11 cellular contexts compared by ENCODE assay signal in the genomic region with DNA sequence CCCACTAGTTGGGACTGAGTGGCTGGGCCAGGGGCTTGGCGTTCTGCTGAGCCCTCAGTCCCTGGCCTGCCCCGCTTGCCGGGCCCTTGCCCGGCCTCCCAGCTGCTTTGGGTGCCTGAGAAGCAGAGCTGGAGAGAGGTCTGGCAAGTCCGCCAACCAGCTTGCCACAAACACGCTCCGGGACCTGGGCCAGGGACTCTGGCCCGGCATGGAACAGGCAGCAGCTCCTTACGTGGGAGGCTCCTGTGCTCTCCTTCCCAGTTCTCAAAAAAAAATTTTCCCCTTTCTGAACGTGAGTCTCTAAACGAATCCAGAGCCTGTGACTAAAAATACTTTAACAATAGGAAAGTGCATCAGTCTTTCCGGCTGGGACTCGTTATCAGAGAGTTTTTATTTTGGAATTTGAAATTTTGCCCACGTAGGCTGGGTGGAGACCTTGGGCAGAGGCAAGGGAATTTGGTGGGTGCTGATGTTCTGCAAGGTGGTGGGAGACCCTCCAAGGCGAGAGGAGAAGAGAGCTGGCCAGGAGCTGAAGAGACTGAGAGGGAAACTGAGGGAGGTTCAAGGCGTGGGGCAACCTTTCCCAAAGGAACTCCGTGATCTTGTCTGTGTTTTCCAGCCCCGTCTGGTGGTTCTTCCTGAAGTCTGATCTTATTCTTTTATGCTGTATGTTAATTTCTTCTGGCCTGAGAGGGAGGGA. TPM values are rescaled to one million over a fixed set of nuclear protein-coding genes. Genes with fewer than 3 reads are reported as not detected.
DNase-seq lines count a peak whose midpoint lies in the region; ATAC-seq and TF ChIP-seq lines count a peak whose summit lies in the region.
"Had no signal": no experiment of that assay in that cellular context is flagged by ENCODE, and none has a peak within 500 bp of the region (broad histone marks: within the 10 kb centered on the region; RNA-seq: fewer than 3 reads in every experiment).

No MANE protein-coding gene starts in this region.

- H3K4me1 Mint-ChIP-seq in CD4-positive, alpha-beta memory T cell, result peaks cover 11 to 34% (median 17%) of the 10 kb centered on the region in 4 donors
- H3K4me1 Mint-ChIP-seq in activated CD4-positive, alpha-beta memory T cell treated with anti-CD3 and anti-CD28 coated beads, Interleukin-2, amount 10 ng/mL, durations not matched to agents 7 days and 5 days, result peaks cover 35% of the 10 kb centered on the region

- H3K4me1 ChIP-seq in OCI-LY7 (ENCODE audit: insufficient read depth, low read length, poor library complexity, severe bottlenecking), result peaks cover 46% of the 10 kb centered on the region
- H3K4me1 ChIP-seq in CD4-positive, alpha-beta memory T cell (ENCODE audit: insufficient read depth, low read length), result peaks cover 16% of the 10 kb centered on the region

- H3K79me2 ChIP-seq in OCI-LY7 (ENCODE audit: insufficient read depth, low read depth, low read length), result peaks cover 11% of the 10 kb centered on the region; the same call in 1 of the 2 replicates

- CTCF ChIA-PET in OCI-LY7 (lab: Charles Lee; ENCODE audit: unreplicated experiment), result interaction anchor here (1.8 kb wide), 1 partner anchor 19 kb away, joined by 4 read pairs; no protein-coding TSS in a partner anchor
- CTCF ChIA-PET in CD4-positive, alpha-beta memory T cell (lab: Charles Lee; ENCODE audit: partially characterized antibody), result interaction anchor here (1.4 to 11.2 kb wide), 3 partner anchors 11 to 40 kb away, joined by 3 to 89 read pairs (median 5); no protein-coding TSS in a partner anchor
- CTCF ChIA-PET in activated CD4-positive, alpha-beta memory T cell treated with anti-CD3 and anti-CD28 coated beads, Interleukin-2, amount 10 ng/mL, durations not matched to agents 7 days and 5 days (lab: Charles Lee), result interaction anchor here (0.9 to 4.8 kb wide), 5 partner anchors 12 to 26 kb away, joined by 3 to 33 read pairs (median 3); partner anchors contain the start of gene ATG101

- no peak for TF ChIP-seq CTCF in OCI-LY7 (conservative IDR thresholded peaks at IDR 0.05; ENCODE audit: low read length)

- H3K36me3 ChIP-seq in OCI-LY7 (ENCODE audit: insufficient read depth, low read length), result peaks cover 35% of the 10 kb centered on the region; the same call in 1 of the 2 replicates
- H3K36me3 ChIP-seq in CD4-positive, alpha-beta memory T cell (ENCODE audit: insufficient read depth, low read length), result no peaks in the 10 kb centered on the region

- no peaks in the 10 kb centered on the region for H3K9me3 ChIP-seq in OCI-LY7 (ENCODE audit: low read length)
- H3K9me3 ChIP-seq in CD4-positive, alpha-beta memory T cell (ENCODE audit: control insufficient read depth in 1 of 2, low read length in 2 of 2), result no peaks in the 10 kb centered on the region

- no peak overlapping the region for H2AFZ ChIP-seq in OCI-LY7 (ENCODE audit: low read length)
- H2AFZ ChIP-seq: PC-9 had no signal

- intact Hi-C loops in sciatic nerve (cut with DNase I), result no loop called here
- intact Hi-C loops in OCI-LY7 (cut with micrococcal nuclease; ENCODE audit: unreplicated experiment), result no loop called here
- intact Hi-C loops in CD4-positive, alpha-beta memory T cell (cut with micrococcal nuclease), result no loop called here

- H3K27me3 ChIP-seq in CD4-positive, alpha-beta memory T cell (ENCODE audit: insufficient read depth, low read length), result no peaks in the 10 kb centered on the region

- no peak overlapping the region for H3K27ac Mint-ChIP-seq in CD4-positive, alpha-beta memory T cell
- H3K27ac Mint-ChIP-seq in activated CD4-positive, alpha-beta memory T cell treated with anti-CD3 and anti-CD28 coated beads, Interleukin-2, amount 10 ng/mL, durations not matched to agents 7 days and 5 days, result no peak overlapping the region

- H3K27me3 Mint-ChIP-seq in CD4-positive, alpha-beta memory T cell, result no peaks in the 10 kb centered on the region
- peaks cover 4% of the 10 kb centered on the region for H3K27me3 Mint-ChIP-seq in activated CD4-positive, alpha-beta memory T cell treated with anti-CD3 and anti-CD28 coated beads, Interleukin-2, amount 10 ng/mL, durations not matched to agents 7 days and 5 days

- peak in 9 of 14 donors; percentile 30 to 86 (median 41) for DNase-seq in C1 segment of cervical spinal cord (lab: John Stamatoyannopoulos, UW)
- DNase-seq in caudate nucleus (lab: John Stamatoyannopoulos, UW), result peak in 44 of 61 donors; percentile 4 to 84 (median 51)
- peak in 35 of 51 donors; percentile 22 to 86 (median 61) for DNase-seq in hypothalamus (lab: John Stamatoyannopoulos, UW)
- peak; percentile 85 for DNase-seq in sciatic nerve (ENCODE audit: low spot score)
- no peak for DNase-seq in SK-N-DZ (ENCODE audit: low spot score)
- no peak for DNase-seq in OCI-LY7 (ENCODE audit: low spot score)
- DNase-seq in CD4-positive, alpha-beta memory T cell, result no peak
- DNase-seq in activated CD4-positive, alpha-beta memory T cell treated with anti-CD3 and anti-CD28 coated beads, Interleukin-2, amount 10 ng/mL, durations not matched to agents 7 days and 5 days, result no peak
- DNase-seq: Karpas-422 had no signal

- H3K4me3 Mint-ChIP-seq in CD4-positive, alpha-beta memory T cell, result no peak overlapping the region
- no peak overlapping the region for H3K4me3 Mint-ChIP-seq in activated CD4-positive, alpha-beta memory T cell treated with anti-CD3 and anti-CD28 coated beads, Interleukin-2, amount 10 ng/mL, durations not matched to agents 7 days and 5 days

- peak; percentile 78 for ATAC-seq in sciatic nerve

- H3K27ac ChIP-seq in caudate nucleus (ENCODE audit: low read depth, low read length) (peak overlapping the region; percentile 82), OCI-LY7 (ENCODE audit: low read depth, low read length, poor library complexity, severe bottlenecking) (no peak overlapping the region)
- no peak overlapping the region for H3K27ac ChIP-seq in CD4-positive, alpha-beta memory T cell (ENCODE audit: low read depth, low read length)
- H3K27ac ChIP-seq: PC-9 had no signal

- H3K9me2 ChIP-seq in OCI-LY7 (ENCODE audit: insufficient read depth, low read length), result no peaks in the 10 kb centered on the region

- POLR2A ChIA-PET in OCI-LY7 (lab: Charles Lee), result interaction anchor here (1.0 to 1.7 kb wide), 2 partner anchors 11 to 32 kb away, joined by 3 to 5 read pairs; no protein-coding TSS in a partner anchor
- POLR2A ChIA-PET in CD4-positive, alpha-beta memory T cell (lab: Charles Lee; ENCODE audit: partially characterized antibody), result interaction anchor here (1.6 kb wide), 1 partner anchor 26 kb away, joined by 3 read pairs; the partner anchor contains the start of gene ATG101
- POLR2A ChIA-PET in activated CD4-positive, alpha-beta memory T cell treated with anti-CD3 and anti-CD28 coated beads, Interleukin-2, amount 10 ng/mL, durations not matched to agents 7 days and 5 days (lab: Charles Lee), result interaction anchor here (1.1 to 2.3 kb wide), 3 partner anchors 12 to 24 kb away, joined by 3 to 8 read pairs (median 3); no protein-coding TSS in a partner anchor

- no peak overlapping the region for H3K4me3 ChIP-seq in OCI-LY7 (ENCODE audit: low read depth, low read length, poor library complexity, severe bottlenecking)
- no peak overlapping the region for H3K4me3 ChIP-seq in CD4-positive, alpha-beta memory T cell (ENCODE audit: low read length in 2 of 2)
- H3K4me3 ChIP-seq: PC-9 had no signal

- no peaks in the 10 kb centered on the region for H3K36me3 Mint-ChIP-seq in CD4-positive, alpha-beta memory T cell
- no peaks in the 10 kb centered on the region for H3K36me3 Mint-ChIP-seq in activated CD4-positive, alpha-beta memory T cell treated with anti-CD3 and anti-CD28 coated beads, Interleukin-2, amount 10 ng/mL, durations not matched to agents 7 days and 5 days (ENCODE audit: low read depth)

- no peak overlapping the region for H3K4me2 ChIP-seq in OCI-LY7 (ENCODE audit: low read length)
- H3K4me2 ChIP-seq: PC-9 had no signal

- BruUV-seq in OCI-LY7 (replicated peaks; lab: Mats Ljungman, UMichigan), result no TSS peak

- no peaks in the 10 kb centered on the region for H4K20me1 ChIP-seq in OCI-LY7 (ENCODE audit: insufficient read depth, low read length)

- H3K9me3 Mint-ChIP-seq in CD4-positive, alpha-beta memory T cell, result no peaks in the 10 kb centered on the region
- H3K9me3 Mint-ChIP-seq in activated CD4-positive, alpha-beta memory T cell treated with anti-CD3 and anti-CD28 coated beads, Interleukin-2, amount 10 ng/mL, durations not matched to agents 7 days and 5 days, result no peaks in the 10 kb centered on the region

RNA-seq across cellular contexts. Expression of gene NR4A1, which starts 6.8 kb away (rescaled TPM):
- total RNA-seq in sciatic nerve (688 TPM), OCI-LY7 (2022) (28.1 and 29.0 TPM in 2 replicates)
- polyA plus RNA-seq in SK-N-DZ (2014; cell fraction: cytosol; rRNA removed), result 14.7 and 19.6 TPM in 2 replicates
- polyA plus RNA-seq in SK-N-DZ (2014; cell fraction: nucleus; rRNA removed), result 16.8 and 20.0 TPM in 2 replicates
- 25.3 and 29.3 TPM in 2 replicates for total RNA-seq in OCI-LY7 (2014; rRNA removed; shearing (Covaris generic))
- total RNA-seq in CD4-positive, alpha-beta memory T cell, result 1 to 10 TPM; 1.1 to 1.3 TPM
- 1 to 10 TPM; 1.2 to 1.3 TPM for polyA plus RNA-seq in CD4-positive, alpha-beta memory T cell
- total RNA-seq in activated CD4-positive, alpha-beta memory T cell treated with anti-CD3 and anti-CD28 coated beads, Interleukin-2, amount 10 ng/mL, durations not matched to agents 7 days and 5 days, result 10 to 100 TPM; 10.0 to 10.5 TPM

RNA-seq across cellular contexts. Expression of gene ATG101, which starts 25.3 kb away (rescaled TPM):
- total RNA-seq in sciatic nerve (28.2 TPM), OCI-LY7 (2022) (30.7 and 38.0 TPM in 2 replicates)
- polyA plus RNA-seq in SK-N-DZ (2014; cell fraction: cytosol; rRNA removed), result 57.9 and 64.7 TPM in 2 replicates
- polyA plus RNA-seq in SK-N-DZ (2014; cell fraction: nucleus; rRNA removed), result 40.6 and 41.2 TPM in 2 replicates
- 53.9 and 65.5 TPM in 2 replicates for total RNA-seq in OCI-LY7 (2014; rRNA removed; shearing (Covaris generic))
- total RNA-seq in CD4-positive, alpha-beta memory T cell, result 10 to 100 TPM; 24.4 to 27.0 TPM
- polyA plus RNA-seq in CD4-positive, alpha-beta memory T cell, result 10 to 100 TPM; 22.2 to 27.1 TPM
- 10 to 100 TPM; 30.5 to 30.8 TPM for total RNA-seq in activated CD4-positive, alpha-beta memory T cell treated with anti-CD3 and anti-CD28 coated beads, Interleukin-2, amount 10 ng/mL, durations not matched to agents 7 days and 5 days

RNA-seq across cellular contexts. Expression of gene SMIM41, which starts 35.1 kb away (rescaled TPM):
- total RNA-seq in sciatic nerve, result 12.4 TPM
- not detected in 2 replicates for polyA plus RNA-seq in SK-N-DZ (2014; cell fraction: cytosol; rRNA removed)
- not detected in 2 replicates for polyA plus RNA-seq in SK-N-DZ (2014; cell fraction: nucleus; rRNA removed)
- total RNA-seq in OCI-LY7 (2014; rRNA removed; shearing (Covaris generic)), result not detected in 2 replicates
- total RNA-seq in OCI-LY7 (2022), result not detected in 2 replicates
- not detected for total RNA-seq in CD4-positive, alpha-beta memory T cell
- not detected for polyA plus RNA-seq in CD4-positive, alpha-beta memory T cell
- total RNA-seq in activated CD4-positive, alpha-beta memory T cell treated with anti-CD3 and anti-CD28 coated beads, Interleukin-2, amount 10 ng/mL, durations not matched to agents 7 days and 5 days, result not detected
- total RNA-seq: activated CD8-positive, alpha-beta memory T cell treated with anti-CD3 and anti-CD28 coated beads for 36 hours; PC-9 had no signal

RNA-seq across cellular contexts. Expression of gene TAMALIN, which starts 37.7 kb away (rescaled TPM):
- total RNA-seq in sciatic nerve (124 TPM), OCI-LY7 (2022) (0.89 and 1.3 TPM in 2 replicates)
- 13.6 and 121 TPM in 2 replicates for polyA plus RNA-seq in SK-N-DZ (2014; cell fraction: cytosol; rRNA removed)
- polyA plus RNA-seq in SK-N-DZ (2014; cell fraction: nucleus; rRNA removed), result 24.1 and 50.0 TPM in 2 replicates
- 0.41 and 0.66 TPM in 2 replicates for total RNA-seq in OCI-LY7 (2014; rRNA removed; shearing (Covaris generic))
- total RNA-seq in CD4-positive, alpha-beta memory T cell, result 10 to 100 TPM; 30.5 to 31.7 TPM
- 1 to 10 TPM; 1.2 to 5.3 TPM for polyA plus RNA-seq in CD4-positive, alpha-beta memory T cell
- 1 to 10 TPM; 5.8 to 7.4 TPM for total RNA-seq in activated CD4-positive, alpha-beta memory T cell treated with anti-CD3 and anti-CD28 coated beads, Interleukin-2, amount 10 ng/mL, durations not matched to agents 7 days and 5 days
- total RNA-seq: PC-9 had no signal

Comparison
In these comparisons a context has a peak if more than half of its experiments do, and no peak if none do; other contexts are left out.
1. DNase-seq: peak in C1 segment of cervical spinal cord (9 of 14), caudate nucleus (44 of 61), hypothalamus (35 of 51) and sciatic nerve (single experiment); none in SK-N-DZ (single experiment), OCI-LY7 (single experiment), CD4-positive, alpha-beta memory T cell (0 of 5) and activated CD4-positive, alpha-beta memory T cell treated with anti-CD3 and anti-CD28 coated beads, Interleukin-2, amount 10 ng/mL, durations not matched to agents 7 days and 5 days (single experiment).
2. RNA of gene NR4A1, which starts 6.8 kb away (total RNA-seq): 688 TPM in sciatic nerve (single experiment); 25.3 to 29.3 TPM in OCI-LY7, 10.0 to 10.5 TPM in activated CD4-positive, alpha-beta memory T cell treated with anti-CD3 and anti-CD28 coated beads, Interleukin-2, amount 10 ng/mL, durations not matched to agents 7 days and 5 days and 1.1 to 1.3 TPM in CD4-positive, alpha-beta memory T cell; every median in the first group is over 10 times any median in the second.
3. RNA of gene SMIM41, which starts 35.1 kb away (total RNA-seq): 12.4 TPM in sciatic nerve (single experiment); not detected in OCI-LY7, not detected in CD4-positive, alpha-beta memory T cell and not detected in activated CD4-positive, alpha-beta memory T cell treated with anti-CD3 and anti-CD28 coated beads, Interleukin-2, amount 10 ng/mL, durations not matched to agents 7 days and 5 days; every median in the first group is over 10 times any median in the second.